Comparison of ENCODE assay signal across 25 cellular contexts in the genomic region with DNA sequence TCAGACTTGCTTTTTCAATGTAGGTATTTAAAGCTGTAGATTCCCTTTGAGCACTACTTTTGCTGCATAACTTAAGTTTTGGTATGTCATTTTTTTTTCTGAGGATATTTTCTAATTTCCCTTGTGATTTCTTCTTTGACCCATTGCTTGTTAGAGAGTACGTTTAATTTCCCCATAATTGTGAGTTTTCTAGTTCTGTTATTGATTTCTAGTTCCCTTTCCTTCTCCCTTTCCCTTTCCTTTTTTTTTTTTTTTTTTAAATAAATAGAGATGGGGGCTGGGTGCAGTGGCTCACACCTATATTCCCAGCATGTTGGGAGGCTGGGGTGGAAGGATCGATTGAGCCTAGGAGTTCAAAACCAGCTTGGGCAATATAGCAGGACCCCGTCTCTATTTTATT. TPM values are rescaled to one million over a fixed set of nuclear protein-coding genes. Genes with fewer than 3 reads are reported as not detected.
"Had no signal": no experiment of that assay in that cellular context is flagged by ENCODE, and none has a peak within 500 bp of the region (broad histone marks: within the 10 kb centered on the region; RNA-seq: fewer than 3 reads in every experiment).

No MANE protein-coding gene starts in this region.

- H2AFZ ChIP-seq: neural progenitor cell had no signal

- H3K27me3 ChIP-seq: esophagus squamous epithelium, gastroesophageal sphincter, neural progenitor cell, pancreas, tibial artery, upper lobe of left lung, uterus had no signal

- H3K9ac ChIP-seq: neural progenitor cell had no signal

- H3K36me3 ChIP-seq: uterus had no signal

- H3K27ac ChIP-seq: coronary artery, epithelial cell of prostate, esophagus squamous epithelium, gastroesophageal sphincter, pancreas, tibial artery, upper lobe of left lung, uterus had no signal

- H3K4me3 ChIP-seq: coronary artery, esophagus squamous epithelium, gastroesophageal sphincter, neural progenitor cell, pancreas, tibial artery, upper lobe of left lung, uterus had no signal

- ATAC-seq: gastroesophageal sphincter; left lobe of liver; natural killer cell treated with Interleukin-12 subunit alpha and Interleukin-12 subunit beta and Interleukin-15 and Interleukin-18, amount 100 ng/mL, for 72 hours; pancreas; right cardiac atrium had no signal

- H3K27ac Mint-ChIP-seq: neural progenitor cell had no signal

- FAIRE-seq: endometrium, pancreas, small intestine had no signal

- DNase-seq: effector CD4-positive, alpha-beta T cell; esophagus squamous epithelium; foreskin fibroblast; glutamatergic neuron; islet precursor cell; mammary epithelial cell; occipital lobe; pancreas; right cardiac atrium; small intestine; stimulated activated CD4-positive, alpha-beta T cell treated with anti-CD3 and anti-CD28 coated beads, Interleukin-12 subunit alpha, Interleukin-12 subunit beta, amount 100 ng/mL, for 4 hours; stimulated activated naive CD4-positive, alpha-beta T cell treated with Interleukin-2 at 50 U/mL for 16 hours; tibial artery; upper lobe of left lung; uterus had no signal

- H3K9me3 Mint-ChIP-seq: natural killer cell treated with Interleukin-12 subunit alpha and Interleukin-12 subunit beta and Interleukin-15 and Interleukin-18, amount 100 ng/mL, for 72 hours; neural progenitor cell had no signal

- H3K4me2 ChIP-seq: neural progenitor cell had no signal

- H3K4me1 ChIP-seq: neural progenitor cell, pancreas, uterus had no signal

- H3K4me3 Mint-ChIP-seq: neural progenitor cell had no signal

- H3K27me3 Mint-ChIP-seq: natural killer cell treated with Interleukin-12 subunit alpha and Interleukin-12 subunit beta and Interleukin-15 and Interleukin-18, amount 100 ng/mL, for 72 hours; progenitor cell of endocrine pancreas had no signal

- H3K9me3 ChIP-seq: esophagus squamous epithelium, gastroesophageal sphincter, pancreas, tibial artery, upper lobe of left lung, uterus had no signal

RNA-seq across cellular contexts. Expression of a gene that starts 34.3 kb away (rescaled TPM):
- total RNA-seq: temporal lobe had no signal

RNA-seq across cellular contexts. Expression of a gene that starts 47.0 kb away (rescaled TPM):
- total RNA-seq: esophagus squamous epithelium, mammary epithelial cell, myocyte, uterus had no signal
